ENCODE assay signal across 10 cellular contexts in genomic region chr1:35120458-35121133, GRCh38. TPM values are rescaled to one million over a fixed set of nuclear protein-coding genes. Genes with fewer than 3 reads are reported as not detected.
DNase-seq lines count a peak whose midpoint lies in the region; ATAC-seq and TF ChIP-seq lines count a peak whose summit lies in the region.
"Had no signal": no experiment of that assay in that cellular context is flagged by ENCODE, and none has a peak within 500 bp of the region (broad histone marks: within the 10 kb centered on the region; RNA-seq: fewer than 3 reads in every experiment).

No MANE protein-coding gene starts in this region.

- 19% methylated on average over 36 of the region's 36 CpGs for WGBS in urinary bladder

- DNase-seq in Right ventricle myocardium inferior (ENCODE audit: missing footprints) (no peak), cardiac septum (ENCODE audit: low spot score) (no peak), amniotic epithelial cell (ENCODE audit: low read depth) (peak; percentile 22), left lung (peak in 1 of 2 donors; percentile 72), epidermal melanocyte (ENCODE audit: insufficient read length, low spot score) (no peak), MCF 10A (ENCODE audit: unreplicated experiment) (no peak)
- DNase-seq: DND-41, NCI-H1694 had no signal

- no peaks in the 10 kb centered on the region for H3K27me3 Mint-ChIP-seq in MCF 10A (ENCODE audit: insufficient read depth, unreplicated experiment)

- no peaks in the 10 kb centered on the region for H3K9me3 Mint-ChIP-seq in MCF 10A (ENCODE audit: unreplicated experiment)

- H3K4me3 ChIP-seq in left lung (peak overlapping the region; percentile 14 to 21), urinary bladder (ENCODE audit: low read depth, low read length) (peak overlapping the region; percentile 19)

- TF ChIP-seq CTCF in left lung (IDR thresholded peaks at IDR 0.05) (no peak), MCF 10A (IDR thresholded peaks at IDR 0.05; ENCODE audit: unreplicated experiment) (no peak)

- POLR2A ChIA-PET in MCF 10A (lab: Yijun Ruan, JAX), result interaction anchor here (1.2 kb wide), 2 partner anchors 17 to 42 kb away, joined by 3 read pairs; partner anchors contain the start of gene ZMYM1

- ATAC-seq in Right ventricle myocardium inferior (peak; percentile 54), left lung (peak; percentile 80), HG02642 (IDR thresholded peaks at IDR 0.05; ENCODE audit: poor library complexity, unreplicated experiment) (no peak)

- peaks cover 0 to 11% of the 10 kb centered on the region in 2 donors for H3K27me3 ChIP-seq in left lung

- H3K27ac ChIP-seq in left lung, result no peak overlapping the region
- H3K27ac ChIP-seq in urinary bladder (ENCODE audit: low read depth), result no peak overlapping the region

- no peaks in the 10 kb centered on the region for H3K36me3 ChIP-seq in left lung
- H3K36me3 ChIP-seq in urinary bladder (ENCODE audit: insufficient read depth), result no peaks in the 10 kb centered on the region

- no TSS peak for BruUV-seq in MCF 10A (replicated peaks; lab: Mats Ljungman, UMichigan)

- CTCF ChIA-PET in MCF 10A (lab: Yijun Ruan, JAX), result no interaction called here

- H3K4me1 ChIP-seq in left lung (peaks cover 5 to 8% of the 10 kb centered on the region in 2 donors), urinary bladder (ENCODE audit: insufficient read depth) (no peaks in the 10 kb centered on the region)

- peaks cover 8% of the 10 kb centered on the region for H3K4me1 Mint-ChIP-seq in MCF 10A (ENCODE audit: insufficient read depth, unreplicated experiment)

- no peak overlapping the region for H3K4me3 Mint-ChIP-seq in MCF 10A (ENCODE audit: unreplicated experiment)

- peaks cover 11% of the 10 kb centered on the region for H3K36me3 Mint-ChIP-seq in MCF 10A (ENCODE audit: insufficient read depth, unreplicated experiment)

- peaks cover 0 to 5% of the 10 kb centered on the region in 2 donors for H3K9me3 ChIP-seq in left lung

- H3K27ac Mint-ChIP-seq in MCF 10A (ENCODE audit: low read depth, unreplicated experiment), result no peak overlapping the region

- intact Hi-C loops in Right ventricle myocardium inferior (cut with DNase I) (no loop called here), cardiac septum (cut with DNase I) (no loop called here), left lung (cut with DNase I) (no loop called here), MCF 10A (cut with micrococcal nuclease) (no loop called here)

RNA-seq across cellular contexts. Expression of gene ZMYM1, which starts 41.4 kb away (rescaled TPM):
- total RNA-seq in Right ventricle myocardium inferior (4.5 TPM), cardiac septum (6.9 TPM), left lung (10 to 100 TPM; 16.1 to 16.5 TPM), urinary bladder (61.6 TPM), MCF 10A (2022) (19.2 and 21.2 TPM in 2 replicates)
- polyA plus RNA-seq in urinary bladder, result 6.0 TPM
